ENCODE assay signal across 1 cellular context in the genomic region with DNA sequence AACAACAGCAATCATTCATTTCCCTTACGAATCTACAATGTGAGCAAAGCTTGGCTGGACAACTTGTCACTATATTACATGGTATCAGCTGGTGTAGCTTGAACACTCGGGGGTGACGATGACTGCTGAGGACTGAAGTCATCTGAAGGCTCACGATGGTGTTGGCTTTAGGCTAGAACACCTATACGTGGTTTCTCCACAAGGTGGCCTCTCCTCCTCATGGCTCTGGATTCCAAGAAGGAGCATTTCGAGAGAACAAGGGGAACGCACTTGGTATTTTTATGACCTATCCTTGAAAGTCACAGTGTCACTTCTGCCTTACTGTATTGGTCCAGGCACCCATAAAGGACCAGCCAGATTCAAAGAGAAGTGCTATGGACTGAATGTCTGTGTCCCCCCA.
TF ChIP-seq lines count a peak whose summit lies in the region.

No MANE protein-coding gene starts in this region.

TF ChIP-seq in endothelial cell of umbilical vein, 7 proteins besides CTCF, POLR2A, EP300 and RAD21:
- TF ChIP-seq, protein P1, sequence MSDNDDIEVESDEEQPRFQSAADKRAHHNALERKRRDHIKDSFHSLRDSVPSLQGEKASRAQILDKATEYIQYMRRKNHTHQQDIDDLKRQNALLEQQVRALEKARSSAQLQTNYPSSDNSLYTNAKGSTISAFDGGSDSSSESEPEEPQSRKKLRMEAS (IDR thresholded peaks at IDR 0.05; ENCODE audit: insufficient read depth, insufficient read length): no peak
- TF ChIP-seq JUN (IDR thresholded peaks at IDR 0.05; ENCODE audit: borderline replicate concordance, insufficient read depth, insufficient read length, low read depth): no peak
- no peak for TF ChIP-seq EZH2 (IDR thresholded peaks at IDR 0.05; ENCODE audit: borderline replicate concordance, low read depth, low read length, severe bottlenecking)
- no peak for TF ChIP-seq GATA2 (IDR thresholded peaks at IDR 0.05; ENCODE audit: insufficient read depth, insufficient read length, low read depth, low read length)
- no peak for TF ChIP-seq POLR2AphosphoS5 (IDR thresholded peaks at IDR 0.05; ENCODE audit: insufficient read depth, low read depth, low read length)
- no peak for TF ChIP-seq FOS (IDR thresholded peaks at IDR 0.05; ENCODE audit: borderline replicate concordance, insufficient read depth, low read length)
- no peak for TF ChIP-seq MYC (IDR thresholded peaks at IDR 0.05; ENCODE audit: low read depth, low read length)
